17 cellular contexts compared by ENCODE assay signal in the genomic region with DNA sequence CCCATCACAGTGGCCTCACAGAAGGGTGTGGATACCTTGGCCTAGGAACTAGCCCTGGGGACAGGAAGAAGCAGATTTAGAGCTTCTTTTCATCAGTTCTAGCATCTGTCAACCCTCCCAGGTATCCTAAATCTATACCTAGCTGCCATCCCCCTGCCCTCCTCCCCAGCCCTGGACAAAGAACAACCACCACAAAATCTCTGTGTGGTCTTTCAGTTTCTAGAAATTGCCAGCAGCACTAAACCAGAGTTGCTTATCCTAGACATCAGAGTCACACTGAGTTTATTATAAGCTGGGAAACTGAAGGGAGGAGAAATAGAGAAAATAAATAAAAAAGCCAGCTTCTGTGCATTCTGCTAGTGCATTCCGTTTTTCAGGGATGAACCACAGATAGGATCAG. TPM values are rescaled to one million over a fixed set of nuclear protein-coding genes. Genes with fewer than 3 reads are reported as not detected.
DNase-seq lines count a peak whose midpoint lies in the region; ATAC-seq and TF ChIP-seq lines count a peak whose summit lies in the region.
"Had no signal": no experiment of that assay in that cellular context is flagged by ENCODE, and none has a peak within 500 bp of the region (broad histone marks: within the 10 kb centered on the region; RNA-seq: fewer than 3 reads in every experiment).

No MANE protein-coding gene starts in this region.

- no peaks in the 10 kb centered on the region for H3K4me1 ChIP-seq in breast epithelium
- H3K4me1 ChIP-seq: A549, Caco-2 had no signal

- no peak for ATAC-seq in T-helper 17 cell
- ATAC-seq: A549; CD8-positive, alpha-beta T cell had no signal

- H3K27ac Mint-ChIP-seq in MCF 10A (ENCODE audit: low read depth, unreplicated experiment) = peak overlapping the region; percentile 68
- peak overlapping the region; percentile 41 for H3K27ac Mint-ChIP-seq in T-helper 17 cell
- H3K27ac Mint-ChIP-seq: B cell; CD4-positive, alpha-beta T cell; CD8-positive, alpha-beta T cell had no signal

- CTCF ChIA-PET in MCF 10A (lab: Yijun Ruan, JAX) = no interaction called here

- DNase-seq in MCF 10A (ENCODE audit: unreplicated experiment) = no peak
- no peak for DNase-seq in breast epithelium (ENCODE audit: low spot score in 2 of 2)
- no peak for DNase-seq in T-helper 17 cell
- DNase-seq in HT-29 (ENCODE audit: low spot score) = no peak
- DNase-seq in GM19238 (ENCODE audit: insufficient read length, low spot score) = no peak
- DNase-seq: AML-193; Caco-2; Calu3; CD4-positive, alpha-beta T cell; CD8-positive, alpha-beta T cell; DMS79 treated with DMSO at 0.1 percent for 48 hours; GF-D8 had no signal

- H3K4me1 Mint-ChIP-seq in MCF 10A (ENCODE audit: insufficient read depth, unreplicated experiment) = peaks cover 5% of the 10 kb centered on the region
- peaks cover 11% of the 10 kb centered on the region for H3K4me1 Mint-ChIP-seq in T-helper 17 cell
- H3K4me1 Mint-ChIP-seq: B cell had no signal

- no peaks in the 10 kb centered on the region for H3K27me3 Mint-ChIP-seq in MCF 10A (ENCODE audit: insufficient read depth, unreplicated experiment)
- H3K27me3 Mint-ChIP-seq in T-helper 17 cell = no peaks in the 10 kb centered on the region
- H3K27me3 Mint-ChIP-seq: B cell; CD4-positive, alpha-beta T cell had no signal

- no peak for TF ChIP-seq POLR2A in breast epithelium (IDR thresholded peaks at IDR 0.05)

- no peak for TF ChIP-seq CTCF in MCF 10A (IDR thresholded peaks at IDR 0.05; ENCODE audit: unreplicated experiment)
- TF ChIP-seq CTCF in breast epithelium (IDR thresholded peaks at IDR 0.05) = no peak

- H3K36me3 ChIP-seq in breast epithelium = peaks cover 7% of the 10 kb centered on the region
- H3K36me3 ChIP-seq: BLaER1 treated with 17β-estradiol and CSF1 and Interleukin-3, amounts not matched to agents 10 nM and 100 nM had no signal

- BruUV-seq in MCF 10A (replicated peaks; lab: Mats Ljungman, UMichigan) = no TSS peak

- H3K27ac ChIP-seq in breast epithelium = no peak overlapping the region
- H3K27ac ChIP-seq: 22Rv1; A549; BLaER1 treated with 17β-estradiol and CSF1 and Interleukin-3, amounts not matched to agents 10 nM and 100 nM; C4-2B had no signal

- H3K4me3 Mint-ChIP-seq in MCF 10A (ENCODE audit: unreplicated experiment) = no peak overlapping the region
- no peak overlapping the region for H3K4me3 Mint-ChIP-seq in T-helper 17 cell
- H3K4me3 Mint-ChIP-seq: B cell; CD4-positive, alpha-beta T cell; CD8-positive, alpha-beta T cell had no signal

- H3K36me3 Mint-ChIP-seq in MCF 10A (ENCODE audit: insufficient read depth, unreplicated experiment) = peaks cover 10% of the 10 kb centered on the region
- H3K36me3 Mint-ChIP-seq in T-helper 17 cell (ENCODE audit: low read depth) = peaks cover 15% of the 10 kb centered on the region

- H3K9me3 Mint-ChIP-seq in MCF 10A (ENCODE audit: unreplicated experiment) = no peaks in the 10 kb centered on the region
- H3K9me3 Mint-ChIP-seq: CD4-positive, alpha-beta T cell; CD8-positive, alpha-beta T cell had no signal

- H3K27me3 ChIP-seq in breast epithelium = no peaks in the 10 kb centered on the region
- H3K27me3 ChIP-seq: BLaER1 treated with 17β-estradiol and CSF1 and Interleukin-3, amounts not matched to agents 10 nM and 100 nM had no signal

- intact Hi-C loops in MCF 10A (cut with micrococcal nuclease) (no loop called here), breast epithelium (cut with DNase I; ENCODE audit: low total_unique reads) (no loop called here)

- no peaks in the 10 kb centered on the region for H3K9me3 ChIP-seq in breast epithelium
- H3K9me3 ChIP-seq in T-helper 17 cell (ENCODE audit: control insufficient read depth, low read length, poor library complexity, severe bottlenecking) = no peaks in the 10 kb centered on the region
- H3K9me3 ChIP-seq: A549, Caco-2 had no signal

- POLR2A ChIA-PET in MCF 10A (lab: Yijun Ruan, JAX) = no interaction called here

- no peak overlapping the region for H3K4me3 ChIP-seq in breast epithelium
- H3K4me3 ChIP-seq: A549; BLaER1 treated with 17β-estradiol and CSF1 and Interleukin-3, amounts not matched to agents 10 nM and 100 nM had no signal

RNA-seq across cellular contexts. Expression of a gene that starts 14.6 kb away (rescaled TPM):
- total RNA-seq in MCF 10A (2022) (5.1 and 6.3 TPM in 2 replicates), breast epithelium (10 to 100 TPM in 1 of 3 donors, 1 to 10 TPM in 2; 5.4 to 10.6 (median 8.2) TPM), T-helper 17 cell (10 to 100 TPM; 11.4 to 12.0 TPM)
- total RNA-seq in HT-29 (2014; rRNA removed; shearing (Covaris generic)) = 0.13 TPM in 1 of 2 replicates, not detected in the other
